In genomic region chr9:98071737-98072136, GRCh38 we compare ENCODE assay signal across 25 cellular contexts. TPM values are rescaled to one million over a fixed set of nuclear protein-coding genes. Genes with fewer than 3 reads are reported as not detected.
A peak's percentile ranks its signal among the peaks of the same experiment; 100 is the strongest.
DNase-seq lines count a peak whose midpoint lies in the region; ATAC-seq, FAIRE-seq and TF ChIP-seq lines count a peak whose summit lies in the region.
"Had no signal": no experiment of that assay in that cellular context is flagged by ENCODE, and none has a peak within 500 bp of the region (broad histone marks: within the 10 kb centered on the region; RNA-seq: fewer than 3 reads in every experiment).

No MANE protein-coding gene starts in this region.

- no peak for TF ChIP-seq CTCF in GM13976 (IDR thresholded peaks at IDR 0.05; ENCODE audit: borderline replicate concordance, control extremely low read depth, extremely low read depth, insufficient read depth, missing control alignments)
- no peak for TF ChIP-seq CTCF in PC-9 (conservative IDR thresholded peaks at IDR 0.05)
- no peak for TF ChIP-seq CTCF in spleen (IDR thresholded peaks at IDR 0.05 in 8 of 11, conservative IDR thresholded peaks at IDR 0.05 in 3 of 11)
- no peak for TF ChIP-seq CTCF in gastrocnemius medialis (IDR thresholded peaks at IDR 0.05 in 4 of 5, conservative IDR thresholded peaks at IDR 0.05 in 1 of 5)

- POLR2A ChIA-PET in PC-9 (lab: Charles Lee; ENCODE audit: unreplicated experiment): no interaction called here

- FAIRE-seq in GM19239 (lab: Jason Lieb, UNC): no peak
- FAIRE-seq: GM12878 had no signal

- H3K79me2 ChIP-seq in PC-9 (ENCODE audit: low read depth): peaks cover 66% of the 10 kb centered on the region

- H3K4me2 ChIP-seq in PC-9: peak overlapping the region; percentile 34

- no TSS peak for BruUV-seq in PC-9 (replicated peaks; lab: Mats Ljungman, UMichigan)

- H3K4me3 ChIP-seq in PC-9 (no peak overlapping the region), spleen (no peak overlapping the region), gastrocnemius medialis (no peak overlapping the region)
- H3K4me3 ChIP-seq: dorsolateral prefrontal cortex, GM12878, psoas muscle had no signal

- H3K27ac ChIP-seq in PC-9 (peak overlapping the region; percentile 69), spleen (no peak overlapping the region), gastrocnemius medialis (no peak overlapping the region)
- H3K27ac ChIP-seq: dorsolateral prefrontal cortex, foreskin keratinocyte, psoas muscle had no signal

- peaks cover 9% of the 10 kb centered on the region for H3K36me3 ChIP-seq in PC-9 (ENCODE audit: low read depth)
- peaks cover 0 to 55% (median 3%) of the 10 kb centered on the region in 6 donors for H3K36me3 ChIP-seq in spleen
- no peaks in the 10 kb centered on the region for H3K36me3 ChIP-seq in gastrocnemius medialis

- intact Hi-C loops in PC-9 (cut with micrococcal nuclease; ENCODE audit: unreplicated experiment) (loop anchor here (5.0 to 10.0 kb wide), 3 partner anchors 359 to 723 kb away; partner anchors contain the start of genes ANKS6 and GABBR2), spleen (cut with DNase I; ENCODE audit: low total_unique reads) (loop anchor here (5.0 to 10.0 kb wide), 2 partner anchors 123 to 191 kb away; partner anchors contain the start of gene CORO2A), gastrocnemius medialis (cut with DNase I; ENCODE audit: low total_unique reads) (no loop called here)

- ATAC-seq in gastrocnemius medialis: no peak
- ATAC-seq: activated CD4-positive, CD25-positive, alpha-beta regulatory T cell treated with anti-CD3 and anti-CD28 coated beads, Interleukin-2, amount 50 U/mL, for 24 hours; activated CD8-positive, alpha-beta T cell treated with anti-CD3 and anti-CD28 coated beads for 36 hours; GM12878; psoas muscle; stimulated activated effector memory CD8-positive, alpha-beta T cell treated with anti-CD3 and anti-CD28 coated beads, Interleukin-12 subunit alpha, Interleukin-12 subunit beta, amount 100 ng/mL, for 72 hours had no signal

- CTCF ChIA-PET in PC-9 (lab: Charles Lee): interaction anchor here (0.6 kb wide), 1 partner anchor 940 kb away, joined by 3 read pairs; no protein-coding TSS in a partner anchor

- in situ Hi-C loops in GM13976 (cut with MboI; ENCODE audit: low sequenced_read_pairs, unreplicated experiment) (loop anchor here (5.0 kb wide), 1 partner anchor 186 kb away; the partner anchor contains the start of gene TBC1D2), gastrocnemius medialis (cut with MboI; ENCODE audit: low sequenced_read_pairs in 4 of 4) (loop anchor here in 3 of 4 donors (10.0 to 25.0 kb wide), 3 partner anchors 191 to 716 kb away; partner anchors contain the start of genes ANKS6 (in 1 of the 3) and TBC1D2 (in 1 of the 3))

- DNase-seq in GM13976 (ENCODE audit: low spot score) (peak; percentile 2), PC-9 (no peak), islet precursor cell (peak; percentile 39), spleen (peak; percentile 62), gastrocnemius medialis (no peak), GM19239 (ENCODE audit: insufficient read length, low spot score) (no peak), cerebellar cortex (ENCODE audit: low spot score) (no peak)
- no peak for DNase-seq in activated effector memory CD4-positive, alpha-beta T cell treated with Interleukin-2 at 50 U/mL for 16 hours
- DNase-seq: activated CD8-positive, alpha-beta T cell treated with anti-CD3 and anti-CD28 coated beads for 36 hours; activated naive CD4-positive, alpha-beta T cell treated with anti-CD3 and anti-CD28 coated beads, Interleukin-2, amount 10 ng/mL, durations not matched to agents 7 days and 5 days; activated T-cell treated with anti-CD3 and anti-CD28 coated beads, Interleukin-2, amount 50 U/mL, for 1 hour; anterior cingulate cortex; DMS53; dorsolateral prefrontal cortex; foreskin keratinocyte; HFFc6; hypothalamus; NCI-H1436; NCI-H524 treated with DMSO at 0.1 percent for 48 hours; psoas muscle; stimulated activated CD4-positive, alpha-beta T cell treated with anti-CD3 and anti-CD28 coated beads, Interleukin-2, amount 100 ng/mL, for 24 hours; SW 1271 had no signal

- H3K27me3 ChIP-seq in PC-9 (ENCODE audit: insufficient read depth, low read depth): no peaks in the 10 kb centered on the region
- H3K27me3 ChIP-seq in spleen (replicated peaks in 1 of 7): no peaks in the 10 kb centered on the region
- H3K27me3 ChIP-seq in gastrocnemius medialis: no peaks in the 10 kb centered on the region
- H3K27me3 ChIP-seq: dorsolateral prefrontal cortex, foreskin keratinocyte had no signal

- no peak for TF ChIP-seq POLR2A in spleen (IDR thresholded peaks at IDR 0.05)
- no peak for TF ChIP-seq POLR2A in gastrocnemius medialis (IDR thresholded peaks at IDR 0.05)

- H4K20me1 ChIP-seq in PC-9 (ENCODE audit: insufficient read depth): no peaks in the 10 kb centered on the region

- WGBS in spleen, 5 donors: 47 to 85% (median 77%) methylated on average over 9 of the region's 9 CpGs

- peaks cover 40% of the 10 kb centered on the region for H3F3A ChIP-seq in PC-9 (ENCODE audit: insufficient read depth, low read depth)

- H2AFZ ChIP-seq in PC-9: no peak overlapping the region

- no peaks in the 10 kb centered on the region for H3K9me3 ChIP-seq in PC-9 (ENCODE audit: insufficient read depth, low read depth)
- H3K9me3 ChIP-seq in spleen: no peaks in the 10 kb centered on the region
- no peaks in the 10 kb centered on the region for H3K9me3 ChIP-seq in gastrocnemius medialis
- H3K9me3 ChIP-seq: psoas muscle had no signal

- H3K4me1 ChIP-seq in PC-9 (replicated peaks; ENCODE audit: insufficient read depth) (peaks cover 48% of the 10 kb centered on the region), spleen (peaks cover 12 to 48% (median 28%) of the 10 kb centered on the region in 6 donors), gastrocnemius medialis (peaks cover 6 to 7% of the 10 kb centered on the region in 2 donors)
- H3K4me1 ChIP-seq: psoas muscle had no signal

- H3K9me2 ChIP-seq in PC-9 (ENCODE audit: insufficient read depth): no peaks in the 10 kb centered on the region

RNA-seq across cellular contexts. Expression of gene NANS, which starts 15.2 kb away (rescaled TPM):
- total RNA-seq in PC-9 (2021): 74.6 and 84.9 TPM in 2 replicates
- 10 to 100 TPM; 44.2 to 87.3 (median 54.7) TPM for total RNA-seq in spleen
- polyA plus RNA-seq in spleen: 10 to 100 TPM; 30.6 to 53.1 (median 42.7) TPM
- total RNA-seq in gastrocnemius medialis: 10 to 100 TPM; 29.0 to 64.7 (median 34.2) TPM

RNA-seq across cellular contexts. Expression of gene TRIM14, which starts 47.3 kb away (rescaled TPM):
- 18.1 and 20.2 TPM in 2 replicates for total RNA-seq in PC-9 (2021)
- total RNA-seq in spleen: 10 to 100 TPM; 51.5 to 92.9 (median 68.4) TPM
- polyA plus RNA-seq in spleen: 10 to 100 TPM; 11.9 to 23.3 (median 13.9) TPM
- total RNA-seq in gastrocnemius medialis: 1 to 10 TPM; 1.1 to 3.2 (median 1.3) TPM

Comparison
In these comparisons a context has a peak if more than half of its experiments do, and no peak if none do; other contexts are left out.
1. DNase-seq: peak in GM13976 (single experiment), islet precursor cell (single experiment) and spleen (single experiment); none in PC-9 (0 of 2), gastrocnemius medialis (0 of 2), GM19239 (single experiment), activated effector memory CD4-positive, alpha-beta T cell treated with Interleukin-2 at 50 U/mL for 16 hours (single experiment) and cerebellar cortex (single experiment).